Comparison of ENCODE assay signal across 1 cellular context in the genomic region with DNA sequence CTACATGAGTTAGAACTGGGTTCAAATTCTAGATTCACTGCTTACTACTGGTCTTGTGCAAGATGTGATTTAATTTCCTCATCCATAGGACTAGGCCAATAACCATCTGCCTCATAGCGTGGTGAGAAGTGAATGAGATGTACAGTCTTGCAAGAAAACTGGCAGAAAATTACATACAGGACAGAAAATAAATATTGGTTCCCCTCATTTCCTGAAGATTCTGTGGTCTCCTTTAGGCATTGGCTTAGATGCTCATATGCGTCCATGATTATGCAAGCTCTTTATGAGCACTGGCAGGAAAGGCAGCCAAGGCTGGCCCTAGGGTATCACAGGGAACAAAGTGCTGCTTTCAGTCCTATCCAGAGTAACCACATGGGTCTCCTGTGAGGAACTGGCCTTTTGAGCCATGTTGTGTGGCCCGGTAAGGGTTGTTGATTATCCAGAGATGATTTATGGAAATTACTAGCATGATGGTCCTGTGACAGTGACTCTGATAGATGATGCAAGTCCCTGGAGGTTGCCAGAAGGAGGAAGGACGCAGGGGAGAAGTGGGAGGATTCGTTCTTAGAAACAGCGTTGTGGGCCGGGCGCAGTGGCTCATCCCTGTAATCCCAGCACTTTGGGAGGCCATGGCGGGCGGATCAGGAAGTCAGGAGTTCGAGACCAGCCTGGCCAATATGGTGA.
TF ChIP-seq lines count a peak whose summit lies in the region.

No MANE protein-coding gene starts in this region.

TF ChIP-seq in K562, 482 proteins besides CTCF, POLR2A, EP300 and RAD21 (continued from another document):
- TF ChIP-seq, protein P1, sequence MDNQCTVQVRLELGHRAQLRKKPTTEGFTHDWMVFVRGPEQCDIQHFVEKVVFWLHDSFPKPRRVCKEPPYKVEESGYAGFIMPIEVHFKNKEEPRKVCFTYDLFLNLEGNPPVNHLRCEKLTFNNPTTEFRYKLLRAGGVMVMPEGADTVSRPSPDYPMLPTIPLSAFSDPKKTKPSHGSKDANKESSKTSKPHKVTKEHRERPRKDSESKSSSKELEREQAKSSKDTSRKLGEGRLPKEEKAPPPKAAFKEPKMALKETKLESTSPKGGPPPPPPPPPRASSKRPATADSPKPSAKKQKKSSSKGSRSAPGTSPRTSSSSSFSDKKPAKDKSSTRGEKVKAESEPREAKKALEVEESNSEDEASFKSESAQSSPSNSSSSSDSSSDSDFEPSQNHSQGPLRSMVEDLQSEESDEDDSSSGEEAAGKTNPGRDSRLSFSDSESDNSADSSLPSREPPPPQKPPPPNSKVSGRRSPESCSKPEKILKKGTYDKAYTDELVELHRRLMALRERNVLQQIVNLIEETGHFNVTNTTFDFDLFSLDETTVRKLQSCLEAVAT (IDR thresholded peaks at IDR 0.05) = no peak
- TF ChIP-seq CHD4 (IDR thresholded peaks at IDR 0.05; ENCODE audit: insufficient read depth, insufficient replicate concordance, low read depth, low read length, poor library complexity, severe bottlenecking) (no peak), ETV1 (tag; conservative IDR thresholded peaks at IDR 0.05; ENCODE audit: low read depth) (no peak), LCOR (CRISPR knock-in tag; IDR thresholded peaks at IDR 0.05) (no peak), ZNF408 (CRISPR knock-in tag; IDR thresholded peaks at IDR 0.05; ENCODE audit: low read depth) (no peak), SIN3A (IDR thresholded peaks at IDR 0.05; ENCODE audit: borderline replicate concordance in 2 of 2, control insufficient read depth in 1 of 2, low read depth in 2 of 2, low read length in 2 of 2) (no peak), BRF2 (IDR thresholded peaks at IDR 0.05; ENCODE audit: borderline replicate concordance, insufficient read depth, insufficient read length) (no peak), POLR2G (IDR thresholded peaks at IDR 0.05; ENCODE audit: low read depth, low read length) (no peak), NCOA6 (IDR thresholded peaks at IDR 0.05) (no peak), TBL1XR1 (IDR thresholded peaks at IDR 0.05; ENCODE audit: low read length in 2 of 2) (no peak), DPF2 (IDR thresholded peaks at IDR 0.05) (no peak), ZNF780A (CRISPR knock-in tag; IDR thresholded peaks at IDR 0.05) (no peak), POLR2H (tag; IDR thresholded peaks at IDR 0.05; ENCODE audit: low read depth) (peak; percentile 63; the same call in 1 of the 2 replicates), CBFA2T2 (conservative IDR thresholded peaks at IDR 0.05) (no peak), KDM5B (IDR thresholded peaks at IDR 0.05; ENCODE audit: insufficient replicate concordance, low read depth, low read length) (no peak), PREB (CRISPR knock-in tag; IDR thresholded peaks at IDR 0.05) (no peak), EWSR1 (IDR thresholded peaks at IDR 0.05; ENCODE audit: borderline replicate concordance, low read depth, partially characterized antibody) (no peak), CBX2 (IDR thresholded peaks at IDR 0.05; ENCODE audit: insufficient read depth, low read length, poor library complexity, severe bottlenecking) (no peak), ZSCAN32 (CRISPR knock-in tag; IDR thresholded peaks at IDR 0.05) (no peak), MTA1 (IDR thresholded peaks at IDR 0.05; ENCODE audit: borderline replicate concordance) (peak; percentile 77; the same call in 1 of the 2 replicates)
